In genomic region chr2:9771481-9772017, GRCh38 we compare ENCODE assay signal across 9 cellular contexts.
DNase-seq lines count a peak whose midpoint lies in the region; ATAC-seq and TF ChIP-seq lines count a peak whose summit lies in the region.
"Had no signal": no experiment of that assay in that cellular context is flagged by ENCODE, and none has a peak within 500 bp of the region (broad histone marks: within the 10 kb centered on the region; RNA-seq: fewer than 3 reads in every experiment).

No MANE protein-coding gene starts in this region.

- no peaks in the 10 kb centered on the region; the same call in 1 of the 2 replicates for H3K4me1 ChIP-seq in HAP-1
- peaks cover 0 to 49% (median 22%) of the 10 kb centered on the region in 12 donors for H3K4me1 ChIP-seq in heart left ventricle

- TF ChIP-seq POLR2A in heart left ventricle (IDR thresholded peaks at IDR 0.05): no peak

- POLR2A ChIA-PET in WTC11 (lab: Charles Lee): no interaction called here

- intact Hi-C loops in heart left ventricle (cut with DNase I): loop anchor here in 2 of 10 donors (2.0 to 10.0 kb wide), 2 partner anchors 27 to 297 kb away; partner anchors contain the start of gene IAH1 (in 1 of the 2)

- no peak overlapping the region for H3K4me3 Mint-ChIP-seq in WTC11
- H3K4me3 Mint-ChIP-seq: activated naive CD8-positive, alpha-beta T cell treated with anti-CD3 and anti-CD28 coated beads, Interleukin-2, amount 10 ng/mL, durations not matched to agents 7 days and 5 days had no signal

- ATAC-seq in heart left ventricle (peak in 3 of 4 donors; percentile 4 to 33 (median 14)), WTC11 (no peak)

- no peaks in the 10 kb centered on the region for H3K36me3 Mint-ChIP-seq in WTC11
- H3K36me3 Mint-ChIP-seq: activated naive CD8-positive, alpha-beta T cell treated with anti-CD3 and anti-CD28 coated beads, Interleukin-2, amount 10 ng/mL, durations not matched to agents 7 days and 5 days had no signal

- peaks cover 38% of the 10 kb centered on the region for H3K4me1 Mint-ChIP-seq in WTC11

- no peaks in the 10 kb centered on the region for H3K36me3 ChIP-seq in HAP-1 (replicated peaks)
- no peaks in the 10 kb centered on the region for H3K36me3 ChIP-seq in heart left ventricle
- H3K36me3 ChIP-seq in MG63: no peaks in the 10 kb centered on the region
- H3K36me3 ChIP-seq: SJCRH30 had no signal

- no peaks in the 10 kb centered on the region for H3K27me3 ChIP-seq in HAP-1 (ENCODE audit: low read depth)
- no peaks in the 10 kb centered on the region for H3K27me3 ChIP-seq in heart left ventricle
- no peaks in the 10 kb centered on the region for H3K27me3 ChIP-seq in MG63
- H3K27me3 ChIP-seq: SJCRH30 had no signal

- WGBS in heart left ventricle, 4 donors: 54 to 74% (median 67%) methylated on average over 6 to 8 of the region's 8 CpGs

- no peak overlapping the region for H3K27ac Mint-ChIP-seq in WTC11
- H3K27ac Mint-ChIP-seq: activated naive CD8-positive, alpha-beta T cell treated with anti-CD3 and anti-CD28 coated beads, Interleukin-2, amount 10 ng/mL, durations not matched to agents 7 days and 5 days had no signal

- DNase-seq in HAP-1 (ENCODE audit: low spot score in 2 of 2) (peak; percentile 12 to 36), heart left ventricle (peak in 4 of 5 donors; percentile 34 to 67 (median 48)), stromal cell of bone marrow (ENCODE audit: low read depth) (peak; percentile 88), GM13976 (ENCODE audit: low spot score) (no peak), WTC11 (ENCODE audit: low spot score) (no peak), MG63 (no peak)
- DNase-seq: activated naive CD8-positive, alpha-beta T cell treated with anti-CD3 and anti-CD28 coated beads, Interleukin-2, amount 10 ng/mL, durations not matched to agents 7 days and 5 days had no signal

- H3K27ac ChIP-seq in VCaP (peak overlapping the region; percentile 56; the same call in 1 of the 2 replicates), heart left ventricle (peak overlapping the region in 10 of 12 donors; percentile 11 to 78 (median 74))
- H3K27ac ChIP-seq: SJCRH30 had no signal

- H3K4me3 ChIP-seq in HAP-1 (no peak overlapping the region), heart left ventricle (no peak overlapping the region), MG63 (no peak overlapping the region)
- H3K4me3 ChIP-seq: SJCRH30 had no signal

- in situ Hi-C loops in HAP-1 (cut with MboI; ENCODE audit: low sequenced_read_pairs) (no loop called here), GM13976 (cut with MboI; ENCODE audit: low sequenced_read_pairs, unreplicated experiment) (no loop called here)

- CTCF ChIA-PET in WTC11 (lab: Charles Lee): interaction anchor here (1.4 to 8.8 kb wide), 8 partner anchors 13 to 326 kb away, joined by 3 to 130 read pairs (median 24); partner anchors contain the start of genes ADAM17 and TAF1B

- no peaks in the 10 kb centered on the region; the same call in 1 of the 2 replicates for H3K27me3 Mint-ChIP-seq in WTC11 (ENCODE audit: low read depth)

- H3K9me3 ChIP-seq in HAP-1 (no peaks in the 10 kb centered on the region), heart left ventricle (no peaks in the 10 kb centered on the region), MG63 (no peaks in the 10 kb centered on the region)
- H3K9me3 ChIP-seq: SJCRH30 had no signal

- TF ChIP-seq CTCF in VCaP (conservative IDR thresholded peaks at IDR 0.05) (no peak), heart left ventricle (IDR thresholded peaks at IDR 0.05) (peak in 1 of 12 donors; percentile 12), GM13976 (IDR thresholded peaks at IDR 0.05; ENCODE audit: borderline replicate concordance, control extremely low read depth, extremely low read depth, insufficient read depth, missing control alignments) (no peak), WTC11 (IDR thresholded peaks at IDR 0.05) (no peak)

- no peaks in the 10 kb centered on the region; the same call in 1 of the 2 replicates for H3K9me3 Mint-ChIP-seq in WTC11
- H3K9me3 Mint-ChIP-seq: activated naive CD8-positive, alpha-beta T cell treated with anti-CD3 and anti-CD28 coated beads, Interleukin-2, amount 10 ng/mL, durations not matched to agents 7 days and 5 days had no signal

TF ChIP-seq in WTC11, 78 proteins besides CTCF, POLR2A, EP300 and RAD21:
- TF ChIP-seq ZNF121 (CRISPR knock-in tag; IDR thresholded peaks at IDR 0.05) (no peak), USF2 (CRISPR knock-in tag; IDR thresholded peaks at IDR 0.05) (no peak), ZBTB21 (CRISPR knock-in tag; IDR thresholded peaks at IDR 0.05; ENCODE audit: borderline replicate concordance) (no peak), ZNF219 (CRISPR knock-in tag; IDR thresholded peaks at IDR 0.05; ENCODE audit: borderline replicate concordance) (no peak), GRHL2 (CRISPR knock-in tag; IDR thresholded peaks at IDR 0.05; ENCODE audit: insufficient replicate concordance, severe bottlenecking) (no peak), NFE2L1 (CRISPR knock-in tag; IDR thresholded peaks at IDR 0.05) (no peak), STAT6 (CRISPR knock-in tag; conservative IDR thresholded peaks at IDR 0.05; ENCODE audit: low read depth) (no peak), OVOL2 (CRISPR knock-in tag; IDR thresholded peaks at IDR 0.05; ENCODE audit: borderline replicate concordance) (no peak), ATF3 (CRISPR knock-in tag; conservative IDR thresholded peaks at IDR 0.05) (no peak), USF1 (CRISPR knock-in tag; IDR thresholded peaks at IDR 0.05) (no peak), SMAD4 (CRISPR knock-in tag; IDR thresholded peaks at IDR 0.05) (no peak), NR1H2 (CRISPR knock-in tag; IDR thresholded peaks at IDR 0.05) (no peak), PRDM15 (CRISPR knock-in tag; IDR thresholded peaks at IDR 0.05) (no peak), IRF2 (CRISPR knock-in tag; IDR thresholded peaks at IDR 0.05; ENCODE audit: borderline replicate concordance, low read depth) (no peak)

Comparison
In these comparisons a context has a peak if more than half of its experiments do, and no peak if none do; other contexts are left out.
1. DNase-seq: peak in HAP-1 (2 of 2), heart left ventricle (4 of 5) and stromal cell of bone marrow (single experiment); none in GM13976 (single experiment), WTC11 (single experiment) and MG63 (single experiment).